Comparison of ENCODE assay signal across 17 cellular contexts in genomic region chr5:39198080-39198479, GRCh38. TPM values are rescaled to one million over a fixed set of nuclear protein-coding genes. Genes with fewer than 3 reads are reported as not detected.
DNase-seq lines count a peak whose midpoint lies in the region; ATAC-seq lines count a peak whose summit lies in the region.
"Had no signal": no experiment of that assay in that cellular context is flagged by ENCODE, and none has a peak within 500 bp of the region (broad histone marks: within the 10 kb centered on the region; RNA-seq: fewer than 3 reads in every experiment).

No MANE protein-coding gene starts in this region.

- H3K4me3 ChIP-seq in naive thymus-derived CD4-positive, alpha-beta T cell (ENCODE audit: low read length) = peak overlapping the region; percentile 42
- H3K4me3 ChIP-seq: ascending aorta, tibial nerve had no signal

- peaks cover 0 to 17% (median 0%) of the 10 kb centered on the region in 3 experiments for H3K36me3 ChIP-seq in naive thymus-derived CD4-positive, alpha-beta T cell (ENCODE audit: control insufficient read depth in 2 of 3, insufficient read depth in 3 of 3, low read length in 3 of 3)
- H3K36me3 ChIP-seq: ascending aorta, tibial nerve had no signal

- peak overlapping the region; percentile 80 for H3K4me3 Mint-ChIP-seq in activated naive CD8-positive, alpha-beta T cell treated with anti-CD3 and anti-CD28 coated beads, Interleukin-2, amount 10 ng/mL, durations not matched to agents 7 days and 5 days
- H3K4me3 Mint-ChIP-seq in naive thymus-derived CD4-positive, alpha-beta T cell = peak overlapping the region; percentile 75 to 98 (median 86)
- H3K4me3 Mint-ChIP-seq: endodermal cell, neural crest cell had no signal

- ATAC-seq in activated naive CD8-positive, alpha-beta T cell treated with anti-CD3 and anti-CD28 coated beads, Interleukin-2, amount 10 ng/mL, durations not matched to agents 7 days and 5 days (ENCODE audit: low read depth) = peak; percentile 25
- no peak for ATAC-seq in naive thymus-derived CD4-positive, alpha-beta T cell
- ATAC-seq in HG03280 (IDR thresholded peaks at IDR 0.05; ENCODE audit: unreplicated experiment) (no peak), GM19452 (IDR thresholded peaks at IDR 0.05; ENCODE audit: unreplicated experiment) (no peak)
- ATAC-seq: left ventricle myocardium superior had no signal

- peaks cover 39% of the 10 kb centered on the region for H3K4me1 Mint-ChIP-seq in activated naive CD8-positive, alpha-beta T cell treated with anti-CD3 and anti-CD28 coated beads, Interleukin-2, amount 10 ng/mL, durations not matched to agents 7 days and 5 days
- H3K4me1 Mint-ChIP-seq in naive thymus-derived CD4-positive, alpha-beta T cell = peaks cover 27 to 47% (median 37%) of the 10 kb centered on the region in 7 donors
- H3K4me1 Mint-ChIP-seq: endodermal cell had no signal

- no peaks in the 10 kb centered on the region for H3K9me3 Mint-ChIP-seq in activated naive CD8-positive, alpha-beta T cell treated with anti-CD3 and anti-CD28 coated beads, Interleukin-2, amount 10 ng/mL, durations not matched to agents 7 days and 5 days
- no peaks in the 10 kb centered on the region for H3K9me3 Mint-ChIP-seq in naive thymus-derived CD4-positive, alpha-beta T cell
- H3K9me3 Mint-ChIP-seq: endodermal cell, neural crest cell had no signal

- H3K4me1 ChIP-seq in naive thymus-derived CD4-positive, alpha-beta T cell (ENCODE audit: control insufficient read depth in 2 of 2, insufficient read depth in 2 of 2, low read length in 2 of 2) = peaks cover 36 to 42% of the 10 kb centered on the region in 2 donors
- H3K4me1 ChIP-seq: ascending aorta had no signal

- intact Hi-C loops in naive thymus-derived CD4-positive, alpha-beta T cell (cut with micrococcal nuclease) = loop anchor here (1.0 to 5.0 kb wide), 2 partner anchors 20 to 126 kb away; partner anchors contain the start of gene RICTOR (in 1 of the 2)

- H3K27me3 Mint-ChIP-seq in activated naive CD8-positive, alpha-beta T cell treated with anti-CD3 and anti-CD28 coated beads, Interleukin-2, amount 10 ng/mL, durations not matched to agents 7 days and 5 days = no peaks in the 10 kb centered on the region
- no peaks in the 10 kb centered on the region for H3K27me3 Mint-ChIP-seq in naive thymus-derived CD4-positive, alpha-beta T cell

- DNase-seq in ELR (ENCODE audit: low read depth) (peak; percentile 75), LoVo (ENCODE audit: low spot score) (peak; percentile 17)
- DNase-seq in activated naive CD8-positive, alpha-beta T cell treated with anti-CD3 and anti-CD28 coated beads, Interleukin-2, amount 10 ng/mL, durations not matched to agents 7 days and 5 days = no peak
- no peak for DNase-seq in naive thymus-derived CD4-positive, alpha-beta T cell
- no peak for DNase-seq in activated effector memory CD4-positive, alpha-beta T cell treated with anti-CD3 and anti-CD28 coated beads, Interleukin-2, amount 50 U/mL, for 16 hours
- DNase-seq: endodermal cell, head of caudate nucleus, Karpas-422, left ventricle myocardium superior, NCI-H2081 treated with DMSO at 0.1 percent for 48 hours, SW 1271 had no signal

- CTCF ChIA-PET in naive thymus-derived CD4-positive, alpha-beta T cell (lab: Charles Lee) = interaction anchor here (0.6 to 13.0 kb wide), 7 partner anchors 10 to 85 kb away, joined by 3 to 168 read pairs (median 37); partner anchors contain the start of gene FYB1

- peaks cover 50% of the 10 kb centered on the region for H3K36me3 Mint-ChIP-seq in activated naive CD8-positive, alpha-beta T cell treated with anti-CD3 and anti-CD28 coated beads, Interleukin-2, amount 10 ng/mL, durations not matched to agents 7 days and 5 days
- H3K36me3 Mint-ChIP-seq in naive thymus-derived CD4-positive, alpha-beta T cell = peaks cover 27 to 70% (median 54%) of the 10 kb centered on the region in 5 donors

- peak overlapping the region; percentile 67 for H3K27ac Mint-ChIP-seq in activated naive CD8-positive, alpha-beta T cell treated with anti-CD3 and anti-CD28 coated beads, Interleukin-2, amount 10 ng/mL, durations not matched to agents 7 days and 5 days
- H3K27ac Mint-ChIP-seq in naive thymus-derived CD4-positive, alpha-beta T cell = peak overlapping the region; percentile 58 to 99 (median 94)
- H3K27ac Mint-ChIP-seq: endodermal cell had no signal

- H3K27me3 ChIP-seq in naive thymus-derived CD4-positive, alpha-beta T cell (ENCODE audit: control insufficient read depth in 2 of 2, insufficient read depth in 2 of 2, low read length in 2 of 2) = no peaks in the 10 kb centered on the region
- H3K27me3 ChIP-seq: ascending aorta, tibial nerve had no signal

- POLR2A ChIA-PET in activated naive CD8-positive, alpha-beta T cell treated with anti-CD3 and anti-CD28 coated beads, Interleukin-2, amount 10 ng/mL, durations not matched to agents 7 days and 5 days (lab: Charles Lee) = interaction anchor here (0.9 to 6.2 kb wide), 5 partner anchors 9 to 21 kb away, joined by 4 to 70 read pairs (median 5); no protein-coding TSS in a partner anchor
- POLR2A ChIA-PET in naive thymus-derived CD4-positive, alpha-beta T cell (lab: Charles Lee) = interaction anchor here (0.6 to 22.3 kb wide), 7 partner anchors 8 to 227 kb away, joined by 3 to 679 read pairs (median 155); partner anchors contain the start of gene FYB1

- H3K27ac ChIP-seq in naive thymus-derived CD4-positive, alpha-beta T cell (ENCODE audit: low read depth, low read length) = peak overlapping the region; percentile 83
- H3K27ac ChIP-seq: ascending aorta had no signal

- no peaks in the 10 kb centered on the region for H3K9me3 ChIP-seq in naive thymus-derived CD4-positive, alpha-beta T cell (ENCODE audit: control insufficient read depth in 2 of 3, low read length in 3 of 3)
- H3K9me3 ChIP-seq: ascending aorta, Caco-2, tibial nerve had no signal

RNA-seq across cellular contexts. Expression of gene FYB1, which starts 21.3 kb away (rescaled TPM):
- total RNA-seq in activated naive CD8-positive, alpha-beta T cell treated with anti-CD3 and anti-CD28 coated beads, Interleukin-2, amount 10 ng/mL, durations not matched to agents 7 days and 5 days = 100 to 1,000 TPM; 355 to 358 TPM
- 100 to 1,000 TPM; 310 to 701 (median 497) TPM for total RNA-seq in naive thymus-derived CD4-positive, alpha-beta T cell
- 100 to 1,000 TPM; 342 to 488 TPM for polyA plus RNA-seq in naive thymus-derived CD4-positive, alpha-beta T cell
- total RNA-seq: endodermal cell, neural crest cell had no signal

Comparison
In these comparisons a context has a peak if more than half of its experiments do, and no peak if none do; other contexts are left out.
1. DNase-seq: peak in ELR (single experiment) and LoVo (single experiment); none in activated naive CD8-positive, alpha-beta T cell treated with anti-CD3 and anti-CD28 coated beads, Interleukin-2, amount 10 ng/mL, durations not matched to agents 7 days and 5 days (single experiment), naive thymus-derived CD4-positive, alpha-beta T cell (0 of 9) and activated effector memory CD4-positive, alpha-beta T cell treated with anti-CD3 and anti-CD28 coated beads, Interleukin-2, amount 50 U/mL, for 16 hours (single experiment).